Comparison of ENCODE assay signal across 8 cellular contexts in genomic region chr5:52989781-52990530, GRCh38. TPM values are rescaled to one million over a fixed set of nuclear protein-coding genes. Genes with fewer than 3 reads are reported as not detected.
DNase-seq lines count a peak whose midpoint lies in the region; ATAC-seq and TF ChIP-seq lines count a peak whose summit lies in the region.

No MANE protein-coding gene starts in this region.

- peaks cover 3% of the 10 kb centered on the region for H3K9me3 Mint-ChIP-seq in neural crest cell

- H3K4me1 Mint-ChIP-seq in neural crest cell = peaks cover 11% of the 10 kb centered on the region

- H3K9me3 ChIP-seq in BE2C (no peaks in the 10 kb centered on the region), gastroesophageal sphincter (no peaks in the 10 kb centered on the region)

- ATAC-seq in GM21423 (IDR thresholded peaks at IDR 0.05; ENCODE audit: unreplicated experiment) (peak; percentile 37), gastroesophageal sphincter (peak; percentile 46)

- TF ChIP-seq POLR2A in gastroesophageal sphincter (IDR thresholded peaks at IDR 0.05) = no peak

- WGBS in gastroesophageal sphincter (ENCODE audit: low coverage in 1 of 2), 2 donors = 7 to 11% methylated on average over 11 to 24 of the region's 27 CpGs

- peak overlapping the region; percentile 66 for H3K4me3 ChIP-seq in BE2C (ENCODE audit: low read depth, low read length)
- H3K4me3 ChIP-seq in gastroesophageal sphincter = peak overlapping the region; percentile 40 to 75

- H3K4me3 Mint-ChIP-seq in neural crest cell = peak overlapping the region; percentile 86

- TF ChIP-seq EP300 in gastroesophageal sphincter (IDR thresholded peaks at IDR 0.05) = no peak

- H3K27me3 Mint-ChIP-seq in neural crest cell (ENCODE audit: low read depth) = peaks cover 82% of the 10 kb centered on the region

- DNase-seq in BE2C (peak; percentile 24), NCI-H146 (lab: John Stamatoyannopoulos, UW) (peak; percentile 65), neural crest cell (ENCODE audit: low read depth, low spot score) (peak; percentile 2), COLO829 (ENCODE audit: low spot score) (no peak), NCI-H2029 treated with DMSO at 0.1 percent for 48 hours (lab: John Stamatoyannopoulos, UW) (no peak)
- peak; percentile 25 for DNase-seq in activated naive CD4-positive, alpha-beta T cell treated with Interleukin-2 at 50 U/mL for 16 hours

- H3K27me3 ChIP-seq in BE2C = peaks cover 53% of the 10 kb centered on the region
- H3K27me3 ChIP-seq in gastroesophageal sphincter = no peaks in the 10 kb centered on the region

- H3K4me1 ChIP-seq in BE2C = no peaks in the 10 kb centered on the region
- H3K4me1 ChIP-seq in gastroesophageal sphincter = peaks cover 0 to 26% (median 4%) of the 10 kb centered on the region in 3 donors

- H3K27ac Mint-ChIP-seq in neural crest cell (ENCODE audit: unreplicated experiment) = no peak overlapping the region

- peak overlapping the region in 3 of 4 donors; percentile 75 to 82 (median 81) for H3K27ac ChIP-seq in gastroesophageal sphincter

- H3K36me3 Mint-ChIP-seq in neural crest cell (ENCODE audit: low read depth) = peaks cover 4% of the 10 kb centered on the region

- no peaks in the 10 kb centered on the region for H3K36me3 ChIP-seq in BE2C
- no peaks in the 10 kb centered on the region for H3K36me3 ChIP-seq in gastroesophageal sphincter

- TF ChIP-seq CTCF in BE2C (IDR thresholded peaks at IDR 0.05; ENCODE audit: low read depth, low read length) (no peak; the same call in 1 of the 2 replicates), gastroesophageal sphincter (IDR thresholded peaks at IDR 0.05) (peak in 3 of 4 experiments; percentile 19 to 61 (median 37)), neural crest cell (conservative IDR thresholded peaks at IDR 0.05) (peak; percentile 30)

RNA-seq across cellular contexts. Expression of gene ITGA2, which starts 0.8 kb away (rescaled TPM):
- polyA plus RNA-seq in BE2C (2012; ENCODE audit: insufficient read depth, insufficient read length, low read depth) = 0.09 TPM
- total RNA-seq in gastroesophageal sphincter (10 to 100 TPM in 2 of 4 donors, 1 to 10 TPM in 2; 1.5 to 14.6 (median 10.0) TPM), neural crest cell (1.7 and 2.0 TPM in 2 replicates)

Comparison
In these comparisons a context has a peak if more than half of its experiments do, and no peak if none do; other contexts are left out.
1. DNase-seq: peak in BE2C (single experiment), NCI-H146 (single experiment), activated naive CD4-positive, alpha-beta T cell treated with Interleukin-2 at 50 U/mL for 16 hours (single experiment) and neural crest cell (single experiment); none in COLO829 (single experiment) and NCI-H2029 treated with DMSO at 0.1 percent for 48 hours (single experiment).